ENCODE assay signal across 24 cellular contexts in genomic region chrX:97267376-97267775, GRCh38.
DNase-seq lines count a peak whose midpoint lies in the region; ATAC-seq, FAIRE-seq and TF ChIP-seq lines count a peak whose summit lies in the region.
"Had no signal": no experiment of that assay in that cellular context is flagged by ENCODE, and none has a peak within 500 bp of the region (broad histone marks: within the 10 kb centered on the region; RNA-seq: fewer than 3 reads in every experiment).

No MANE protein-coding gene starts in this region.

- POLR2A ChIA-PET in A673 (lab: Charles Lee; ENCODE audit: low non-redundant PET): no interaction called here

- no peak for ATAC-seq in GM18873 (IDR thresholded peaks at IDR 0.05; ENCODE audit: low FRiP score, unreplicated experiment)
- ATAC-seq: activated CD4-positive, CD25-positive, alpha-beta regulatory T cell treated with anti-CD3 and anti-CD28 coated beads, Interleukin-2, amount 50 U/mL, for 24 hours; body of pancreas; gastroesophageal sphincter; natural killer cell; PC-3; stimulated activated effector memory CD8-positive, alpha-beta T cell treated with anti-CD3 and anti-CD28 coated beads, Interleukin-12 subunit alpha, Interleukin-12 subunit beta, amount 100 ng/mL, for 72 hours had no signal

- H3K27ac ChIP-seq in A673 (ENCODE audit: low read depth, low read length, poor library complexity, severe bottlenecking) (no peak overlapping the region), SJCRH30 (no peak overlapping the region)
- H3K27ac ChIP-seq: body of pancreas, coronary artery, gastroesophageal sphincter, SJSA1, thoracic aorta had no signal

- no peak for FAIRE-seq in bronchial epithelial cell (lab: Jason Lieb, UNC)
- FAIRE-seq: endometrium had no signal

- intact Hi-C loops in A673 (cut with micrococcal nuclease; ENCODE audit: unreplicated experiment): no loop called here

- DNase-seq in A673 (ENCODE audit: low spot score) (peak; percentile 79), M059J (ENCODE audit: low read depth) (peak; percentile 4), bronchial epithelial cell (ENCODE audit: low read depth) (peak; percentile 31), left kidney (ENCODE audit: low read depth, low spot score) (peak; percentile 81), SJCRH30 (no peak), NCI-H446 (lab: John Stamatoyannopoulos, UW) (no peak), NCI-H1930 (lab: John Stamatoyannopoulos, UW) (no peak)
- DNase-seq: activated T-cell treated with anti-CD3 and anti-CD28 coated beads, Interleukin-2, amount 50 U/mL, for 48 hours; body of pancreas; CD4-positive, CD25-positive, alpha-beta regulatory T cell; DMS79 treated with DMSO at 0.1 percent for 48 hours; mesendoderm; natural killer cell; NCI-H1105; NCI-H2107; PC-3 had no signal

- H3K36me3 ChIP-seq in A673 (ENCODE audit: insufficient read depth, low read length, poor library complexity, severe bottlenecking) (no peaks in the 10 kb centered on the region), bronchial epithelial cell (ENCODE audit: control insufficient read depth, insufficient read depth, low read length) (no peaks in the 10 kb centered on the region), SJCRH30 (no peaks in the 10 kb centered on the region)
- H3K36me3 ChIP-seq: gastroesophageal sphincter, SJSA1, thoracic aorta had no signal

- CTCF ChIA-PET in A673 (lab: Charles Lee): no interaction called here

- no peak overlapping the region for H3K4me3 ChIP-seq in A673 (ENCODE audit: low read depth, low read length, poor library complexity, severe bottlenecking)
- no peak overlapping the region for H3K4me3 ChIP-seq in bronchial epithelial cell (ENCODE audit: low read depth, low read length)
- no peak overlapping the region for H3K4me3 ChIP-seq in SJCRH30
- H3K4me3 ChIP-seq: body of pancreas, coronary artery, gastroesophageal sphincter, SJSA1, thoracic aorta had no signal

- H3K4me1 ChIP-seq in A673 (ENCODE audit: insufficient read depth, low read length, poor library complexity, severe bottlenecking) (peaks cover 8% of the 10 kb centered on the region), SJCRH30 (no peaks in the 10 kb centered on the region)
- H3K4me1 ChIP-seq: body of pancreas, gastroesophageal sphincter, SJSA1 had no signal

- TF ChIP-seq CTCF in A673 (conservative IDR thresholded peaks at IDR 0.05; ENCODE audit: low read depth, low read length) (no peak), bronchial epithelial cell (IDR thresholded peaks at IDR 0.05; ENCODE audit: insufficient read depth, low read length, severe bottlenecking) (no peak)

- H3K9me3 ChIP-seq in A673 (ENCODE audit: low read depth, low read length, poor library complexity, severe bottlenecking) (no peaks in the 10 kb centered on the region), SJCRH30 (replicated peaks) (no peaks in the 10 kb centered on the region)
- H3K9me3 ChIP-seq: body of pancreas, gastroesophageal sphincter, SJSA1, thoracic aorta had no signal

- H3K27me3 ChIP-seq in A673 (replicated peaks; ENCODE audit: insufficient read depth, low read depth, low read length, poor library complexity) (peaks cover 3% of the 10 kb centered on the region), bronchial epithelial cell (ENCODE audit: control insufficient read depth, insufficient read depth, low read length) (no peaks in the 10 kb centered on the region), SJCRH30 (no peaks in the 10 kb centered on the region)
- H3K27me3 ChIP-seq: body of pancreas, gastroesophageal sphincter, SJSA1 had no signal

- BruUV-seq in A673 (replicated peaks; lab: Mats Ljungman, UMichigan): no TSS peak

Comparison
In these comparisons a context has a peak if more than half of its experiments do, and no peak if none do; other contexts are left out.
1. DNase-seq: peak in A673 (single experiment), M059J (single experiment), bronchial epithelial cell (single experiment) and left kidney (single experiment); none in SJCRH30 (0 of 2), NCI-H446 (0 of 2) and NCI-H1930 (0 of 2).